In the genomic region with DNA sequence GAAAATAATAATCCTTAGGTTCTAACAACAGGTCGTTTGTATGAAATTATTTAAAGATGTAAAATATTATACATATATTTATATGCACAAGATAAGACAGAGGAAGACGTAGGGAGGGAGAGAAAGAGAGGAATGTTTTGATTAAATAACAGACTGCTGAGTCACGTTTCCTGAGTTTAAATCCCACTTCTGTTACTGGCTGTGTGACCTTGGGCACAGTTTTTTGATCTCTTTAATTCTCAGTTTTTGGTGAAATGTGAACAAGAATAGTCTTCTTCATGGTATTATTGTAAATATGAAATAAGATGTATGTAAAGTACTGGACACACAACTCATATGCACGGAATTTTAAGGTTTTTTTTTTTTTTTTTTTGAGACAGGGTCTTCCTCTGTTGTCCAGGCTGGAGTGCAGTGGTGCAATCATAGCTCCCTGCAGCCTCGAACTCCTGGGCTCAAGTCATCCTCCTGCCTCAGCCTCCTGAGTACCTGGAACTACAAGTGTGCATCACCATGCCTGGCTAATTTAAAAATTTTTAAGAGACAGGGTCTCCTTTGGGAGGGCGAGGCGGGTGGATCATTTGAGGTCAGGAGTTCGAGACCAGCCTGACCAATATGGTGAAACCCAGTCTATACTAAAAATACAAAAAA, we compare ENCODE assay signal across 1 cellular context.
TF ChIP-seq lines count a peak whose summit lies in the region.

No MANE protein-coding gene starts in this region.

TF ChIP-seq in K562, 482 proteins besides CTCF, POLR2A, EP300 and RAD21 (continued from another document and continues in another):
- TF ChIP-seq, protein P1, sequence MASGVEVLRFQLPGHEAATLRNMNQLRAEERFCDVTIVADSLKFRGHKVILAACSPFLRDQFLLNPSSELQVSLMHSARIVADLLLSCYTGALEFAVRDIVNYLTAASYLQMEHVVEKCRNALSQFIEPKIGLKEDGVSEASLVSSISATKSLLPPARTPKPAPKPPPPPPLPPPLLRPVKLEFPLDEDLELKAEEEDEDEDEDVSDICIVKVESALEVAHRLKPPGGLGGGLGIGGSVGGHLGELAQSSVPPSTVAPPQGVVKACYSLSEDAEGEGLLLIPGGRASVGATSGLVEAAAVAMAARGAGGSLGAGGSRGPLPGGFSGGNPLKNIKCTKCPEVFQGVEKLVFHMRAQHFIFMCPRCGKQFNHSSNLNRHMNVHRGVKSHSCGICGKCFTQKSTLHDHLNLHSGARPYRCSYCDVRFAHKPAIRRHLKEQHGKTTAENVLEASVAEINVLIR (CRISPR knock-in tag; IDR thresholded peaks at IDR 0.05) = no peak
- no peak for TF ChIP-seq ZEB2 (IDR thresholded peaks at IDR 0.05)
- peak; percentile 68 for TF ChIP-seq JUND (IDR thresholded peaks at IDR 0.05; ENCODE audit: borderline replicate concordance, low read depth, low read length)
- TF ChIP-seq JUND (tag; IDR thresholded peaks at IDR 0.05; ENCODE audit: borderline replicate concordance, low read depth, low read length) = no peak; the same call in 2 of the 3 replicates
- no peak for TF ChIP-seq PYGO2 (tag; IDR thresholded peaks at IDR 0.05)
- no peak for TF ChIP-seq U2AF1 (optimal IDR thresholded peaks at IDR 0.05; ENCODE audit: low read depth, low read length)
- TF ChIP-seq, protein P2, sequence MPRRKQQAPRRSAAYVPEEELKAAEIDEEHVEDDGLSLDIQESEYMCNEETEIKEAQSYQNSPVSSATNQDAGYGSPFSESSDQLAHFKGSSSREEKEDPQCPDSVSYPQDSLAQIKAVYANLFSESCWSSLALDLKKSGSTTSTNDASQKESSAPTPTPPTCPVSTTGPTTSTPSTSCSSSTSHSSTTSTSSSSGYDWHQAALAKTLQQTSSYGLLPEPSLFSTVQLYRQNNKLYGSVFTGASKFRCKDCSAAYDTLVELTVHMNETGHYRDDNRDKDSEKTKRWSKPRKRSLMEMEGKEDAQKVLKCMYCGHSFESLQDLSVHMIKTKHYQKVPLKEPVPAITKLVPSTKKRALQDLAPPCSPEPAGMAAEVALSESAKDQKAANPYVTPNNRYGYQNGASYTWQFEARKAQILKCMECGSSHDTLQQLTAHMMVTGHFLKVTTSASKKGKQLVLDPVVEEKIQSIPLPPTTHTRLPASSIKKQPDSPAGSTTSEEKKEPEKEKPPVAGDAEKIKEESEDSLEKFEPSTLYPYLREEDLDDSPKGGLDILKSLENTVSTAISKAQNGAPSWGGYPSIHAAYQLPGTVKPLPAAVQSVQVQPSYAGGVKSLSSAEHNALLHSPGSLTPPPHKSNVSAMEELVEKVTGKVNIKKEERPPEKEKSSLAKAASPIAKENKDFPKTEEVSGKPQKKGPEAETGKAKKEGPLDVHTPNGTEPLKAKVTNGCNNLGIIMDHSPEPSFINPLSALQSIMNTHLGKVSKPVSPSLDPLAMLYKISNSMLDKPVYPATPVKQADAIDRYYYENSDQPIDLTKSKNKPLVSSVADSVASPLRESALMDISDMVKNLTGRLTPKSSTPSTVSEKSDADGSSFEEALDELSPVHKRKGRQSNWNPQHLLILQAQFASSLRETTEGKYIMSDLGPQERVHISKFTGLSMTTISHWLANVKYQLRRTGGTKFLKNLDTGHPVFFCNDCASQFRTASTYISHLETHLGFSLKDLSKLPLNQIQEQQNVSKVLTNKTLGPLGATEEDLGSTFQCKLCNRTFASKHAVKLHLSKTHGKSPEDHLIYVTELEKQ (CRISPR knock-in tag; IDR thresholded peaks at IDR 0.05) = no peak
- TF ChIP-seq DDX20 (tag; IDR thresholded peaks at IDR 0.05; ENCODE audit: low read depth) = no peak
- no peak for TF ChIP-seq PCBP1 (IDR thresholded peaks at IDR 0.05; ENCODE audit: low read depth, low read length, poor library complexity, severe bottlenecking)
- TF ChIP-seq FOXM1 (IDR thresholded peaks at IDR 0.05; ENCODE audit: low read depth) = peak; percentile 42; the same call in 1 of the 2 replicates
- TF ChIP-seq FOXM1 (CRISPR knock-in tag; IDR thresholded peaks at IDR 0.05; ENCODE audit: low read depth) = no peak
- TF ChIP-seq ELF4 (CRISPR knock-in tag; IDR thresholded peaks at IDR 0.05) = no peak
- TF ChIP-seq, protein P3, sequence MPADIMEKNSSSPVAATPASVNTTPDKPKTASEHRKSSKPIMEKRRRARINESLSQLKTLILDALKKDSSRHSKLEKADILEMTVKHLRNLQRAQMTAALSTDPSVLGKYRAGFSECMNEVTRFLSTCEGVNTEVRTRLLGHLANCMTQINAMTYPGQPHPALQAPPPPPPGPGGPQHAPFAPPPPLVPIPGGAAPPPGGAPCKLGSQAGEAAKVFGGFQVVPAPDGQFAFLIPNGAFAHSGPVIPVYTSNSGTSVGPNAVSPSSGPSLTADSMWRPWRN (IDR thresholded peaks at IDR 0.05; ENCODE audit: low read depth) = no peak
- TF ChIP-seq FOSL1 (tag; conservative IDR thresholded peaks at IDR 0.05) = 0 out of 2 replicates have a peak, but pooled peaks have one; percentile 21
- TF ChIP-seq SIN3B (IDR thresholded peaks at IDR 0.05; ENCODE audit: low read depth) = no peak
- TF ChIP-seq TAF9B (IDR thresholded peaks at IDR 0.05; ENCODE audit: partially characterized antibody) = no peak
- no peak for TF ChIP-seq SREBF2 (CRISPR knock-in tag; IDR thresholded peaks at IDR 0.05)
- TF ChIP-seq, protein P4, sequence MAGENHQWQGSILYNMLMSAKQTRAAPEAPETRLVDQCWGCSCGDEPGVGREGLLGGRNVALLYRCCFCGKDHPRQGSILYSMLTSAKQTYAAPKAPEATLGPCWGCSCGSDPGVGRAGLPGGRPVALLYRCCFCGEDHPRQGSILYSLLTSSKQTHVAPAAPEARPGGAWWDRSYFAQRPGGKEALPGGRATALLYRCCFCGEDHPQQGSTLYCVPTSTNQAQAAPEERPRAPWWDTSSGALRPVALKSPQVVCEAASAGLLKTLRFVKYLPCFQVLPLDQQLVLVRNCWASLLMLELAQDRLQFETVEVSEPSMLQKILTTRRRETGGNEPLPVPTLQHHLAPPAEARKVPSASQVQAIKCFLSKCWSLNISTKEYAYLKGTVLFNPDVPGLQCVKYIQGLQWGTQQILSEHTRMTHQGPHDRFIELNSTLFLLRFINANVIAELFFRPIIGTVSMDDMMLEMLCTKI (IDR thresholded peaks at IDR 0.05; ENCODE audit: partially characterized antibody) = no peak
- TF ChIP-seq, protein P5, sequence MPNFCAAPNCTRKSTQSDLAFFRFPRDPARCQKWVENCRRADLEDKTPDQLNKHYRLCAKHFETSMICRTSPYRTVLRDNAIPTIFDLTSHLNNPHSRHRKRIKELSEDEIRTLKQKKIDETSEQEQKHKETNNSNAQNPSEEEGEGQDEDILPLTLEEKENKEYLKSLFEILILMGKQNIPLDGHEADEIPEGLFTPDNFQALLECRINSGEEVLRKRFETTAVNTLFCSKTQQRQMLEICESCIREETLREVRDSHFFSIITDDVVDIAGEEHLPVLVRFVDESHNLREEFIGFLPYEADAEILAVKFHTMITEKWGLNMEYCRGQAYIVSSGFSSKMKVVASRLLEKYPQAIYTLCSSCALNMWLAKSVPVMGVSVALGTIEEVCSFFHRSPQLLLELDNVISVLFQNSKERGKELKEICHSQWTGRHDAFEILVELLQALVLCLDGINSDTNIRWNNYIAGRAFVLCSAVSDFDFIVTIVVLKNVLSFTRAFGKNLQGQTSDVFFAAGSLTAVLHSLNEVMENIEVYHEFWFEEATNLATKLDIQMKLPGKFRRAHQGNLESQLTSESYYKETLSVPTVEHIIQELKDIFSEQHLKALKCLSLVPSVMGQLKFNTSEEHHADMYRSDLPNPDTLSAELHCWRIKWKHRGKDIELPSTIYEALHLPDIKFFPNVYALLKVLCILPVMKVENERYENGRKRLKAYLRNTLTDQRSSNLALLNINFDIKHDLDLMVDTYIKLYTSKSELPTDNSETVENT (CRISPR knock-in tag; IDR thresholded peaks at IDR 0.05) = no peak
- no peak for TF ChIP-seq TARDBP (IDR thresholded peaks at IDR 0.05)
- peak; percentile 89 for TF ChIP-seq ZNF316 (IDR thresholded peaks at IDR 0.05)
- peak; percentile 63; the same call in 1 of the 2 replicates for TF ChIP-seq ESRRA (IDR thresholded peaks at IDR 0.05; ENCODE audit: borderline replicate concordance, low read depth)
- no peak for TF ChIP-seq KLF16 (IDR thresholded peaks at IDR 0.05)
- TF ChIP-seq DPF2 (IDR thresholded peaks at IDR 0.05) = peak; percentile 70; the same call in 1 of the 2 replicates
- TF ChIP-seq, protein P6, sequence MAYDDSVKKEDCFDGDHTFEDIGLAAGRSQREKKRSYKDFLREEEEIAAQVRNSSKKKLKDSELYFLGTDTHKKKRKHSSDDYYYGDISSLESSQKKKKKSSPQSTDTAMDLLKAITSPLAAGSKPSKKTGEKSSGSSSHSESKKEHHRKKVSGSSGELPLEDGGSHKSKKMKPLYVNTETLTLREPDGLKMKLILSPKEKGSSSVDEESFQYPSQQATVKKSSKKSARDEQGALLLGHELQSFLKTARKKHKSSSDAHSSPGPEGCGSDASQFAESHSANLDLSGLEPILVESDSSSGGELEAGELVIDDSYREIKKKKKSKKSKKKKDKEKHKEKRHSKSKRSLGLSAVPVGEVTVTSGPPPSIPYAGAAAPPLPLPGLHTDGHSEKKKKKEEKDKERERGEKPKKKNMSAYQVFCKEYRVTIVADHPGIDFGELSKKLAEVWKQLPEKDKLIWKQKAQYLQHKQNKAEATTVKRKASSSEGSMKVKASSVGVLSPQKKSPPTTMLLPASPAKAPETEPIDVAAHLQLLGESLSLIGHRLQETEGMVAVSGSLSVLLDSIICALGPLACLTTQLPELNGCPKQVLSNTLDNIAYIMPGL (CRISPR knock-in tag; IDR thresholded peaks at IDR 0.05) = no peak
- no peak for TF ChIP-seq POLR2B (IDR thresholded peaks at IDR 0.05; ENCODE audit: low read depth, partially characterized antibody)
- TF ChIP-seq, protein P7, sequence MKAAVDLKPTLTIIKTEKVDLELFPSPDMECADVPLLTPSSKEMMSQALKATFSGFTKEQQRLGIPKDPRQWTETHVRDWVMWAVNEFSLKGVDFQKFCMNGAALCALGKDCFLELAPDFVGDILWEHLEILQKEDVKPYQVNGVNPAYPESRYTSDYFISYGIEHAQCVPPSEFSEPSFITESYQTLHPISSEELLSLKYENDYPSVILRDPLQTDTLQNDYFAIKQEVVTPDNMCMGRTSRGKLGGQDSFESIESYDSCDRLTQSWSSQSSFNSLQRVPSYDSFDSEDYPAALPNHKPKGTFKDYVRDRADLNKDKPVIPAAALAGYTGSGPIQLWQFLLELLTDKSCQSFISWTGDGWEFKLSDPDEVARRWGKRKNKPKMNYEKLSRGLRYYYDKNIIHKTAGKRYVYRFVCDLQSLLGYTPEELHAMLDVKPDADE (conservative IDR thresholded peaks at IDR 0.05; ENCODE audit: control insufficient read depth, low read depth, low read length) = no peak
- TF ChIP-seq, protein P8, sequence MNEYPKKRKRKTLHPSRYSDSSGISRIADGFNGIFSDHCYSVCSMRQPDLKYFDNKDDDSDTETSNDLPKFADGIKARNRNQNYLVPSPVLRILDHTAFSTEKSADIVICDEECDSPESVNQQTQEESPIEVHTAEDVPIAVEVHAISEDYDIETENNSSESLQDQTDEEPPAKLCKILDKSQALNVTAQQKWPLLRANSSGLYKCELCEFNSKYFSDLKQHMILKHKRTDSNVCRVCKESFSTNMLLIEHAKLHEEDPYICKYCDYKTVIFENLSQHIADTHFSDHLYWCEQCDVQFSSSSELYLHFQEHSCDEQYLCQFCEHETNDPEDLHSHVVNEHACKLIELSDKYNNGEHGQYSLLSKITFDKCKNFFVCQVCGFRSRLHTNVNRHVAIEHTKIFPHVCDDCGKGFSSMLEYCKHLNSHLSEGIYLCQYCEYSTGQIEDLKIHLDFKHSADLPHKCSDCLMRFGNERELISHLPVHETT (CRISPR knock-in tag; conservative IDR thresholded peaks at IDR 0.05 in 1 of 2, IDR thresholded peaks at IDR 0.05 in 1 of 2) = no peak
- no peak for TF ChIP-seq HNRNPLL (IDR thresholded peaks at IDR 0.05; ENCODE audit: low read depth, low read length, poor library complexity, severe bottlenecking)
- TF ChIP-seq, protein P9, sequence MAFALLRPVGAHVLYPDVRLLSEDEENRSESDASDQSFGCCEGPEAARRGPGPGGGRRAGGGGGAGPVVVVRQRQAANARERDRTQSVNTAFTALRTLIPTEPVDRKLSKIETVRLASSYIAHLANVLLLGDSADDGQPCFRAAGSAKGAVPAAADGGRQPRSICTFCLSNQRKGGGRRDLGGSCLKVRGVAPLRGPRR (CRISPR knock-in tag; IDR thresholded peaks at IDR 0.05) = no peak
- TF ChIP-seq TGIF2 (CRISPR knock-in tag; IDR thresholded peaks at IDR 0.05) = no peak
- no peak for TF ChIP-seq CAMTA2 (CRISPR knock-in tag; conservative IDR thresholded peaks at IDR 0.05)
- no peak for TF ChIP-seq POLR2G (IDR thresholded peaks at IDR 0.05; ENCODE audit: low read depth, low read length)
- peak; percentile 90 for TF ChIP-seq NFE2 (IDR thresholded peaks at IDR 0.05; ENCODE audit: low read depth)
- TF ChIP-seq BACH1 (tag; IDR thresholded peaks at IDR 0.05) = peak; percentile 90
- no peak for TF ChIP-seq IFI16 (CRISPR knock-in tag; IDR thresholded peaks at IDR 0.05)
- TF ChIP-seq FOXA1 (IDR thresholded peaks at IDR 0.05; ENCODE audit: borderline replicate concordance) = no peak
- TF ChIP-seq ARHGAP35 (IDR thresholded peaks at IDR 0.05; ENCODE audit: partially characterized antibody) = no peak
- peak in 1 of 2 experiments; percentile 72; a peak in 1 of 4 replicates for TF ChIP-seq RCOR1 (IDR thresholded peaks at IDR 0.05; ENCODE audit: borderline replicate concordance in 1 of 2, low read depth in 2 of 2, low read length in 2 of 2)
- no peak for TF ChIP-seq ZBED1 (IDR thresholded peaks at IDR 0.05)
- no peak for TF ChIP-seq HMG20A (CRISPR knock-in tag; conservative IDR thresholded peaks at IDR 0.05)
- TF ChIP-seq RBM39 (optimal IDR thresholded peaks at IDR 0.05; ENCODE audit: low read depth, low read length) = no peak
- TF ChIP-seq MAFK (IDR thresholded peaks at IDR 0.05; ENCODE audit: low read length) = peak; percentile 79; the same call in 1 of the 2 replicates
- peak; percentile 32; the same call in 1 of the 2 replicates for TF ChIP-seq CC2D1A (IDR thresholded peaks at IDR 0.05)
- TF ChIP-seq, protein P10, sequence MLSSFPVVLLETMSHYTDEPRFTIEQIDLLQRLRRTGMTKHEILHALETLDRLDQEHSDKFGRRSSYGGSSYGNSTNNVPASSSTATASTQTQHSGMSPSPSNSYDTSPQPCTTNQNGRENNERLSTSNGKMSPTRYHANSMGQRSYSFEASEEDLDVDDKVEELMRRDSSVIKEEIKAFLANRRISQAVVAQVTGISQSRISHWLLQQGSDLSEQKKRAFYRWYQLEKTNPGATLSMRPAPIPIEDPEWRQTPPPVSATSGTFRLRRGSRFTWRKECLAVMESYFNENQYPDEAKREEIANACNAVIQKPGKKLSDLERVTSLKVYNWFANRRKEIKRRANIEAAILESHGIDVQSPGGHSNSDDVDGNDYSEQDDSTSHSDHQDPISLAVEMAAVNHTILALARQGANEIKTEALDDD (IDR thresholded peaks at IDR 0.05) = no peak
- no peak for TF ChIP-seq FUS (optimal IDR thresholded peaks at IDR 0.05; ENCODE audit: low read depth, low read length)
- TF ChIP-seq ARID1B (IDR thresholded peaks at IDR 0.05) = peak; percentile 46
- TF ChIP-seq TEAD4 (IDR thresholded peaks at IDR 0.05; ENCODE audit: low read length) = peak; percentile 41; the same call in 1 of the 2 replicates
- TF ChIP-seq TEAD4 (CRISPR knock-in tag; IDR thresholded peaks at IDR 0.05; ENCODE audit: borderline replicate concordance) = no peak
- TF ChIP-seq NR2F6 (CRISPR knock-in tag; IDR thresholded peaks at IDR 0.05) = no peak
- no peak for TF ChIP-seq STAT5B (CRISPR knock-in tag; IDR thresholded peaks at IDR 0.05)
- TF ChIP-seq SMARCA4 (IDR thresholded peaks at IDR 0.05) = peak; percentile 68
